24 cellular contexts compared by ENCODE assay signal in genomic region chr1:4634156-4634792, GRCh38. TPM values are rescaled to one million over a fixed set of nuclear protein-coding genes. Genes with fewer than 3 reads are reported as not detected.
"Had no signal": no experiment of that assay in that cellular context is flagged by ENCODE, and none has a peak within 500 bp of the region (broad histone marks: within the 10 kb centered on the region; RNA-seq: fewer than 3 reads in every experiment).

No MANE protein-coding gene starts in this region.

- H3K9me3 ChIP-seq: gastrocnemius medialis, heart left ventricle, mucosa of descending colon, ovary, psoas muscle, thoracic aorta, tibial nerve had no signal

- H3K27ac ChIP-seq: dorsolateral prefrontal cortex, epithelial cell of prostate, gastrocnemius medialis, heart left ventricle, hepatocyte, neural progenitor cell, ovary, psoas muscle, skin epidermis, thoracic aorta, tibial nerve had no signal

- H3K4me3 ChIP-seq: dorsolateral prefrontal cortex, gastrocnemius medialis, heart left ventricle, hepatocyte, mucosa of descending colon, neural progenitor cell, ovary, psoas muscle, skin epidermis, thoracic aorta, tibial nerve had no signal

- DNase-seq: effector CD4-positive, alpha-beta T cell; foreskin fibroblast; gastrocnemius medialis; heart left ventricle; kidney; mesenchymal stem cell; mucosa of descending colon; naive B cell; ovary; psoas muscle; stimulated activated CD4-positive, alpha-beta T cell treated with anti-CD3 and anti-CD28 coated beads, Interleukin-15, amount 100 ng/mL, for 24 hours; stimulated activated CD4-positive, alpha-beta T cell treated with anti-CD3 and anti-CD28 coated beads, Interleukin-2, amount 100 ng/mL, for 48 hours; stimulated activated naive B cell treated with anti-CD40 and anti-IgM and Interleukin-4, amounts not matched to agents 10 μg/mL and 1 μg/mL and 100 μg/mL, for 72 hours had no signal

- H3K4me1 Mint-ChIP-seq: mesothelial cell of epicardium had no signal

- H3K9me3 Mint-ChIP-seq: mesothelial cell of epicardium; natural killer cell treated with Interleukin-12 subunit alpha and Interleukin-12 subunit beta and Interleukin-15 and Interleukin-18, amount 100 ng/mL, for 72 hours; neural progenitor cell; stimulated activated naive B cell treated with anti-CD40 and anti-IgM and Interleukin-4, amounts not matched to agents 10 μg/mL and 1 μg/mL and 100 μg/mL, for 72 hours; stimulated activated naive CD8-positive, alpha-beta T cell treated with anti-CD3 and anti-CD28 coated beads, Interleukin-15, Interleukin-2, amounts not matched to agents 100 ng/mL and 50 ng/mL, for 24 hours had no signal

- H3K36me3 ChIP-seq: gastrocnemius medialis, heart left ventricle, neural progenitor cell, ovary, thoracic aorta, tibial nerve had no signal

- H3K36me3 Mint-ChIP-seq: mesothelial cell of epicardium; naive B cell; natural killer cell treated with Interleukin-12 subunit alpha and Interleukin-12 subunit beta and Interleukin-15 and Interleukin-18, amount 100 ng/mL, for 72 hours; neural progenitor cell; stimulated activated naive B cell treated with anti-CD40 and anti-IgM and Interleukin-4, amounts not matched to agents 10 μg/mL and 1 μg/mL and 100 μg/mL, for 72 hours had no signal

- H3K27me3 ChIP-seq: dorsolateral prefrontal cortex, hepatocyte, neural progenitor cell, ovary, tibial nerve had no signal

- H3K4me1 ChIP-seq: gastrocnemius medialis, heart left ventricle, psoas muscle, tibial nerve had no signal

- H3K4me3 Mint-ChIP-seq: mesothelial cell of epicardium; naive B cell; natural killer cell treated with Interleukin-12 subunit alpha and Interleukin-12 subunit beta and Interleukin-15 and Interleukin-18, amount 100 ng/mL, for 72 hours; neural progenitor cell; stimulated activated naive B cell treated with anti-CD40 and anti-IgM and Interleukin-4, amounts not matched to agents 10 μg/mL and 1 μg/mL and 100 μg/mL, for 72 hours; stimulated activated naive CD8-positive, alpha-beta T cell treated with anti-CD3 and anti-CD28 coated beads, Interleukin-15, Interleukin-2, amounts not matched to agents 100 ng/mL and 50 ng/mL, for 24 hours had no signal

- H3K27ac Mint-ChIP-seq: mesothelial cell of epicardium; naive B cell; natural killer cell treated with Interleukin-12 subunit alpha and Interleukin-12 subunit beta and Interleukin-15 and Interleukin-18, amount 100 ng/mL, for 72 hours; neural progenitor cell; stimulated activated naive B cell treated with anti-CD40 and anti-IgM and Interleukin-4, amounts not matched to agents 10 μg/mL and 1 μg/mL and 100 μg/mL, for 72 hours; stimulated activated naive CD8-positive, alpha-beta T cell treated with anti-CD3 and anti-CD28 coated beads, Interleukin-15, Interleukin-2, amounts not matched to agents 100 ng/mL and 50 ng/mL, for 24 hours had no signal

RNA-seq across cellular contexts. Expression of gene AJAP1, which starts 20.1 kb away (rescaled TPM):
- total RNA-seq: lung microvascular endothelial cell; natural killer cell treated with Interleukin-12 subunit alpha and Interleukin-12 subunit beta and Interleukin-15 and Interleukin-18, amount 100 ng/mL, for 72 hours had no signal
